8 cellular contexts compared by ENCODE assay signal in genomic region chr20:13786143-13786828, GRCh38. TPM values are rescaled to one million over a fixed set of nuclear protein-coding genes. Genes with fewer than 3 reads are reported as not detected.
A peak's percentile ranks its signal among the peaks of the same experiment; 100 is the strongest.
DNase-seq lines count a peak whose midpoint lies in the region; ATAC-seq and TF ChIP-seq lines count a peak whose summit lies in the region.

No MANE protein-coding gene starts in this region.

- H3K79me2 ChIP-seq in trophoblast cell (ENCODE audit: control insufficient read depth, insufficient read depth, low read length, poor library complexity) = peaks cover 6% of the 10 kb centered on the region

- no peak overlapping the region for H2AFZ ChIP-seq in trophoblast cell (ENCODE audit: insufficient read depth, low read length, poor library complexity)

- H2BK5ac ChIP-seq in trophoblast cell (ENCODE audit: low read depth, low read length, poor library complexity) = no peak overlapping the region

- no peak overlapping the region for H3K27ac ChIP-seq in trophoblast cell (ENCODE audit: low read depth, low read length)

- no peak overlapping the region for H2AK5ac ChIP-seq in trophoblast cell (ENCODE audit: low read length)

- H3K4me3 ChIP-seq in GM08714 (ENCODE audit: low read length) = peak overlapping the region; percentile 99
- peak overlapping the region; percentile 78 for H3K4me3 ChIP-seq in epithelial cell of proximal tubule (ENCODE audit: low read depth, low read length)
- H3K4me3 ChIP-seq in trophoblast cell (ENCODE audit: low read depth, low read length) = no peak overlapping the region

- peaks cover 5 to 21% of the 10 kb centered on the region in 2 experiments for H3K36me3 ChIP-seq in trophoblast cell (ENCODE audit: control insufficient read depth in 1 of 2, insufficient read depth in 2 of 2, low read length in 2 of 2)

- peaks cover 0 to 7% of the 10 kb centered on the region in 2 experiments for H3K4me1 ChIP-seq in trophoblast cell (ENCODE audit: control insufficient read depth in 1 of 2, insufficient read depth in 2 of 2, low read length in 2 of 2)

- TF ChIP-seq CTCF in epithelial cell of proximal tubule (conservative IDR thresholded peaks at IDR 0.05; ENCODE audit: low read depth, low read length) = no peak

- H3K18ac ChIP-seq in trophoblast cell (ENCODE audit: low read length) = no peak overlapping the region

- H2BK120ac ChIP-seq in trophoblast cell (ENCODE audit: insufficient read depth, low read length, poor library complexity) = no peak overlapping the region

- no peak overlapping the region for H4K91ac ChIP-seq in trophoblast cell (ENCODE audit: low read depth, low read length)

- peak overlapping the region; percentile 61 for H3K4me2 ChIP-seq in trophoblast cell (ENCODE audit: low read length)

- H3K4ac ChIP-seq in trophoblast cell (ENCODE audit: low read depth, low read length) = peak overlapping the region; percentile 82

- H3K9ac ChIP-seq in trophoblast cell (ENCODE audit: low read length) = no peak overlapping the region

- no CpG with 5 or more reads among the region's 8 CpGs for WGBS in trophoblast cell (ENCODE audit: extremely low coverage, insufficient coverage, insufficient read length)

- peaks cover 4% of the 10 kb centered on the region for H3K79me1 ChIP-seq in trophoblast cell (ENCODE audit: low read length)

- H3K14ac ChIP-seq in trophoblast cell (ENCODE audit: low read length) = no peak overlapping the region

- H4K8ac ChIP-seq in trophoblast cell (ENCODE audit: low read depth, low read length) = no peak overlapping the region

- no peak overlapping the region for H4K12ac ChIP-seq in trophoblast cell (ENCODE audit: low read depth, low read length)

- DNase-seq in RKO (ENCODE audit: low spot score) (peak; percentile 72), epithelial cell of proximal tubule (ENCODE audit: low read depth) (no peak), trophoblast cell (no peak), GOT3 (lab: John Stamatoyannopoulos, UW) (no peak), KBM-7 (no peak)

- no peak overlapping the region for H2BK12ac ChIP-seq in trophoblast cell (ENCODE audit: low read length)

- H3K27me3 ChIP-seq in trophoblast cell (ENCODE audit: insufficient read depth, low read length) = no peaks in the 10 kb centered on the region

- H3K9me3 ChIP-seq in trophoblast cell (ENCODE audit: insufficient read depth, low read depth, low read length) = no peaks in the 10 kb centered on the region

- no peak for ATAC-seq in GM19463 (IDR thresholded peaks at IDR 0.05; ENCODE audit: unreplicated experiment)
- ATAC-seq in HG02973 (IDR thresholded peaks at IDR 0.05; ENCODE audit: unreplicated experiment) = no peak

- no peak overlapping the region for H3K23ac ChIP-seq in trophoblast cell (ENCODE audit: low read length)

- in situ Hi-C loops in KBM-7 (cut with MboI; ENCODE audit: low pct_unique_long_range_greater_than_20kb, low sequenced_read_pairs) = no loop called here

RNA-seq across cellular contexts. Expression of gene NDUFAF5, which starts 1.5 kb away (rescaled TPM):
- 21.4 and 23.8 TPM in 2 replicates for total RNA-seq in epithelial cell of proximal tubule
- 10.8 and 12.2 TPM in 2 replicates for polyA plus RNA-seq in trophoblast cell (2013)

RNA-seq across cellular contexts. Expression of gene ESF1, which starts 1.6 kb away (rescaled TPM):
- total RNA-seq in epithelial cell of proximal tubule = 11.6 and 13.4 TPM in 2 replicates
- 14.4 and 14.5 TPM in 2 replicates for polyA plus RNA-seq in trophoblast cell (2013)
